In genomic region chr10:124064676-124065075, GRCh38 we compare ENCODE assay signal across 1 cellular context.
TF ChIP-seq lines count a peak whose summit lies in the region.

No MANE protein-coding gene starts in this region.

TF ChIP-seq in H1, 55 proteins besides CTCF, POLR2A, EP300 and RAD21 (continued from another document):
- TF ChIP-seq, protein P1, sequence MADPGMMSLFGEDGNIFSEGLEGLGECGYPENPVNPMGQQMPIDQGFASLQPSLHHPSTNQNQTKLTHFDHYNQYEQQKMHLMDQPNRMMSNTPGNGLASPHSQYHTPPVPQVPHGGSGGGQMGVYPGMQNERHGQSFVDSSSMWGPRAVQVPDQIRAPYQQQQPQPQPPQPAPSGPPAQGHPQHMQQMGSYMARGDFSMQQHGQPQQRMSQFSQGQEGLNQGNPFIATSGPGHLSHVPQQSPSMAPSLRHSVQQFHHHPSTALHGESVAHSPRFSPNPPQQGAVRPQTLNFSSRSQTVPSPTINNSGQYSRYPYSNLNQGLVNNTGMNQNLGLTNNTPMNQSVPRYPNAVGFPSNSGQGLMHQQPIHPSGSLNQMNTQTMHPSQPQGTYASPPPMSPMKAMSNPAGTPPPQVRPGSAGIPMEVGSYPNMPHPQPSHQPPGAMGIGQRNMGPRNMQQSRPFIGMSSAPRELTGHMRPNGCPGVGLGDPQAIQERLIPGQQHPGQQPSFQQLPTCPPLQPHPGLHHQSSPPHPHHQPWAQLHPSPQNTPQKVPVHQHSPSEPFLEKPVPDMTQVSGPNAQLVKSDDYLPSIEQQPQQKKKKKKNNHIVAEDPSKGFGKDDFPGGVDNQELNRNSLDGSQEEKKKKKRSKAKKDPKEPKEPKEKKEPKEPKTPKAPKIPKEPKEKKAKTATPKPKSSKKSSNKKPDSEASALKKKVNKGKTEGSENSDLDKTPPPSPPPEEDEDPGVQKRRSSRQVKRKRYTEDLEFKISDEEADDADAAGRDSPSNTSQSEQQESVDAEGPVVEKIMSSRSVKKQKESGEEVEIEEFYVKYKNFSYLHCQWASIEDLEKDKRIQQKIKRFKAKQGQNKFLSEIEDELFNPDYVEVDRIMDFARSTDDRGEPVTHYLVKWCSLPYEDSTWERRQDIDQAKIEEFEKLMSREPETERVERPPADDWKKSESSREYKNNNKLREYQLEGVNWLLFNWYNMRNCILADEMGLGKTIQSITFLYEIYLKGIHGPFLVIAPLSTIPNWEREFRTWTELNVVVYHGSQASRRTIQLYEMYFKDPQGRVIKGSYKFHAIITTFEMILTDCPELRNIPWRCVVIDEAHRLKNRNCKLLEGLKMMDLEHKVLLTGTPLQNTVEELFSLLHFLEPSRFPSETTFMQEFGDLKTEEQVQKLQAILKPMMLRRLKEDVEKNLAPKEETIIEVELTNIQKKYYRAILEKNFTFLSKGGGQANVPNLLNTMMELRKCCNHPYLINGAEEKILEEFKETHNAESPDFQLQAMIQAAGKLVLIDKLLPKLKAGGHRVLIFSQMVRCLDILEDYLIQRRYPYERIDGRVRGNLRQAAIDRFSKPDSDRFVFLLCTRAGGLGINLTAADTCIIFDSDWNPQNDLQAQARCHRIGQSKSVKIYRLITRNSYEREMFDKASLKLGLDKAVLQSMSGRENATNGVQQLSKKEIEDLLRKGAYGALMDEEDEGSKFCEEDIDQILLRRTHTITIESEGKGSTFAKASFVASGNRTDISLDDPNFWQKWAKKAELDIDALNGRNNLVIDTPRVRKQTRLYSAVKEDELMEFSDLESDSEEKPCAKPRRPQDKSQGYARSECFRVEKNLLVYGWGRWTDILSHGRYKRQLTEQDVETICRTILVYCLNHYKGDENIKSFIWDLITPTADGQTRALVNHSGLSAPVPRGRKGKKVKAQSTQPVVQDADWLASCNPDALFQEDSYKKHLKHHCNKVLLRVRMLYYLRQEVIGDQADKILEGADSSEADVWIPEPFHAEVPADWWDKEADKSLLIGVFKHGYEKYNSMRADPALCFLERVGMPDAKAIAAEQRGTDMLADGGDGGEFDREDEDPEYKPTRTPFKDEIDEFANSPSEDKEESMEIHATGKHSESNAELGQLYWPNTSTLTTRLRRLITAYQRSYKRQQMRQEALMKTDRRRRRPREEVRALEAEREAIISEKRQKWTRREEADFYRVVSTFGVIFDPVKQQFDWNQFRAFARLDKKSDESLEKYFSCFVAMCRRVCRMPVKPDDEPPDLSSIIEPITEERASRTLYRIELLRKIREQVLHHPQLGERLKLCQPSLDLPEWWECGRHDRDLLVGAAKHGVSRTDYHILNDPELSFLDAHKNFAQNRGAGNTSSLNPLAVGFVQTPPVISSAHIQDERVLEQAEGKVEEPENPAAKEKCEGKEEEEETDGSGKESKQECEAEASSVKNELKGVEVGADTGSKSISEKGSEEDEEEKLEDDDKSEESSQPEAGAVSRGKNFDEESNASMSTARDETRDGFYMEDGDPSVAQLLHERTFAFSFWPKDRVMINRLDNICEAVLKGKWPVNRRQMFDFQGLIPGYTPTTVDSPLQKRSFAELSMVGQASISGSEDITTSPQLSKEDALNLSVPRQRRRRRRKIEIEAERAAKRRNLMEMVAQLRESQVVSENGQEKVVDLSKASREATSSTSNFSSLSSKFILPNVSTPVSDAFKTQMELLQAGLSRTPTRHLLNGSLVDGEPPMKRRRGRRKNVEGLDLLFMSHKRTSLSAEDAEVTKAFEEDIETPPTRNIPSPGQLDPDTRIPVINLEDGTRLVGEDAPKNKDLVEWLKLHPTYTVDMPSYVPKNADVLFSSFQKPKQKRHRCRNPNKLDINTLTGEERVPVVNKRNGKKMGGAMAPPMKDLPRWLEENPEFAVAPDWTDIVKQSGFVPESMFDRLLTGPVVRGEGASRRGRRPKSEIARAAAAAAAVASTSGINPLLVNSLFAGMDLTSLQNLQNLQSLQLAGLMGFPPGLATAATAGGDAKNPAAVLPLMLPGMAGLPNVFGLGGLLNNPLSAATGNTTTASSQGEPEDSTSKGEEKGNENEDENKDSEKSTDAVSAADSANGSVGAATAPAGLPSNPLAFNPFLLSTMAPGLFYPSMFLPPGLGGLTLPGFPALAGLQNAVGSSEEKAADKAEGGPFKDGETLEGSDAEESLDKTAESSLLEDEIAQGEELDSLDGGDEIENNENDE (IDR thresholded peaks at IDR 0.05; ENCODE audit: insufficient replicate concordance, low read length) = no peak
- TF ChIP-seq POU5F1 (IDR thresholded peaks at IDR 0.05; ENCODE audit: low read depth, low read length) (no peak), JUN (IDR thresholded peaks at IDR 0.05; ENCODE audit: low read depth, low read length) (no peak), CEBPB (IDR thresholded peaks at IDR 0.05; ENCODE audit: low read depth, low read length) (no peak), SUZ12 (IDR thresholded peaks at IDR 0.05; ENCODE audit: low read length) (no peak), PHF8 (conservative IDR thresholded peaks at IDR 0.05; ENCODE audit: low read depth, low read length) (no peak)
